In the genomic region with DNA sequence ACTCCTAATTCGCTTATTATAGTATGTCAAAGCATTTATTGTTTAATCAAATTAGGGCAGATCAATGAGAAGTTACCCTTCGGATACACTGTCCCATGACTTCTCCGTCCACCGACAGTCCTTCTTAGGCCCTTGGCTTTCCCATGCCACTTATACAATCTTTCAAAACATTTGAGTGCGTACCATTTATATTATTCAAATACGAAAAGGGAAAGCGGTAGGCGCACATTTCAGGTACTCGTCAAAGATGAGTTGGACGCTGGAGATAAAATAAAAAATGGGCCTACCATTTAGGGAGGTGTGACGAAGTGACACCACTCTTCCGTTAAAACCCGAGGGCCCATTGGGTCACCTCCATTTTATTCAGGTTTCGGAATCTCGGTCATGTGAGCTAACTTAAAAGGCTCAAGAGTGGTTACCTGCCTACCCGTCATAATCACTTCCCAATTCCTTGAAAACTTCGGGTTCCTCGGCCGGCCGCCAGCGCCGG, we compare ENCODE assay signal across 1 cellular context.
TF ChIP-seq lines count a peak whose summit lies in the region.

No MANE protein-coding gene starts in this region.

TF ChIP-seq in HEK293, 187 proteins besides CTCF, POLR2A, EP300 and RAD21 (continued from another document):
- TF ChIP-seq, protein P1, sequence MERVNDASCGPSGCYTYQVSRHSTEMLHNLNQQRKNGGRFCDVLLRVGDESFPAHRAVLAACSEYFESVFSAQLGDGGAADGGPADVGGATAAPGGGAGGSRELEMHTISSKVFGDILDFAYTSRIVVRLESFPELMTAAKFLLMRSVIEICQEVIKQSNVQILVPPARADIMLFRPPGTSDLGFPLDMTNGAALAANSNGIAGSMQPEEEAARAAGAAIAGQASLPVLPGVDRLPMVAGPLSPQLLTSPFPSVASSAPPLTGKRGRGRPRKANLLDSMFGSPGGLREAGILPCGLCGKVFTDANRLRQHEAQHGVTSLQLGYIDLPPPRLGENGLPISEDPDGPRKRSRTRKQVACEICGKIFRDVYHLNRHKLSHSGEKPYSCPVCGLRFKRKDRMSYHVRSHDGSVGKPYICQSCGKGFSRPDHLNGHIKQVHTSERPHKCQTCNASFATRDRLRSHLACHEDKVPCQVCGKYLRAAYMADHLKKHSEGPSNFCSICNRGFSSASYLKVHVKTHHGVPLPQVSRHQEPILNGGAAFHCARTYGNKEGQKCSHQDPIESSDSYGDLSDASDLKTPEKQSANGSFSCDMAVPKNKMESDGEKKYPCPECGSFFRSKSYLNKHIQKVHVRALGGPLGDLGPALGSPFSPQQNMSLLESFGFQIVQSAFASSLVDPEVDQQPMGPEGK (tag by site-specific recombination; IDR thresholded peaks at IDR 0.05), result no peak
- TF ChIP-seq, protein P2, sequence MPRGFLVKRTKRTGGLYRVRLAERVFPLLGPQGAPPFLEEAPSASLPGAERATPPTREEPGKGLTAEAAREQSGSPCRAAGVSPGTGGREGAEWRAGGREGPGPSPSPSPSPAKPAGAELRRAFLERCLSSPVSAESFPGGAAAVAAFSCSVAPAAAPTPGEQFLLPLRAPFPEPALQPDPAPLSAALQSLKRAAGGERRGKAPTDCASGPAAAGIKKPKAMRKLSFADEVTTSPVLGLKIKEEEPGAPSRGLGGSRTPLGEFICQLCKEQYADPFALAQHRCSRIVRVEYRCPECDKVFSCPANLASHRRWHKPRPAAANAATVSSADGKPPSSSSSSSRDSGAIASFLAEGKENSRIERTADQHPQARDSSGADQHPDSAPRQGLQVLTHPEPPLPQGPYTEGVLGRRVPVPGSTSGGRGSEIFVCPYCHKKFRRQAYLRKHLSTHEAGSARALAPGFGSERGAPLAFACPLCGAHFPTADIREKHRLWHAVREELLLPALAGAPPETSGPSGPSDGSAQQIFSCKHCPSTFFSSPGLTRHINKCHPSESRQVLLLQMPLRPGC (tag by site-specific recombination; IDR thresholded peaks at IDR 0.05), result no peak
